ENCODE assay signal across 3 cellular contexts in genomic region chr9:107489144-107489673, GRCh38.
TF ChIP-seq lines count a peak whose summit lies in the region.

No MANE protein-coding gene starts in this region.

TF ChIP-seq in GM23338, 12 proteins besides CTCF, POLR2A, EP300 and RAD21 (continued from another document):
- no peak for TF ChIP-seq NANOG (IDR thresholded peaks at IDR 0.05; ENCODE audit: borderline replicate concordance)
- no peak for TF ChIP-seq ETS1 (IDR thresholded peaks at IDR 0.05)

TF ChIP-seq in H1, 55 proteins besides CTCF, POLR2A, EP300 and RAD21:
- no peak for TF ChIP-seq GABPA (IDR thresholded peaks at IDR 0.05; ENCODE audit: borderline replicate concordance, insufficient read depth, low read length)
- TF ChIP-seq KDM4A (IDR thresholded peaks at IDR 0.05; ENCODE audit: low read depth, low read length, severe bottlenecking), result peak; percentile 16
- TF ChIP-seq HDAC2 (IDR thresholded peaks at IDR 0.05; ENCODE audit: borderline replicate concordance in 1 of 2, low read depth in 2 of 2, low read length in 2 of 2), result 0 out of 4 replicates have a peak, but pooled peaks of 1 of the 2 experiments have one; percentile 4
- TF ChIP-seq, protein P1, sequence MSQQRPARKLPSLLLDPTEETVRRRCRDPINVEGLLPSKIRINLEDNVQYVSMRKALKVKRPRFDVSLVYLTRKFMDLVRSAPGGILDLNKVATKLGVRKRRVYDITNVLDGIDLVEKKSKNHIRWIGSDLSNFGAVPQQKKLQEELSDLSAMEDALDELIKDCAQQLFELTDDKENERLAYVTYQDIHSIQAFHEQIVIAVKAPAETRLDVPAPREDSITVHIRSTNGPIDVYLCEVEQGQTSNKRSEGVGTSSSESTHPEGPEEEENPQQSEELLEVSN (IDR thresholded peaks at IDR 0.05), result peak; percentile 60
- no peak for TF ChIP-seq ZNF274 (IDR thresholded peaks at IDR 0.05; ENCODE audit: borderline replicate concordance, extremely low read depth, low read length)
- peak; percentile 11 for TF ChIP-seq RNF2 (IDR thresholded peaks at IDR 0.05; ENCODE audit: borderline replicate concordance, low read depth, low read length, missing control alignments, poor library complexity, severe bottlenecking)
- TF ChIP-seq BACH1 (IDR thresholded peaks at IDR 0.05; ENCODE audit: low read length), result no peak

TF ChIP-seq in neural cell, 6 proteins besides CTCF, POLR2A, EP300 and RAD21 (continued from another document):
- TF ChIP-seq, protein P2, sequence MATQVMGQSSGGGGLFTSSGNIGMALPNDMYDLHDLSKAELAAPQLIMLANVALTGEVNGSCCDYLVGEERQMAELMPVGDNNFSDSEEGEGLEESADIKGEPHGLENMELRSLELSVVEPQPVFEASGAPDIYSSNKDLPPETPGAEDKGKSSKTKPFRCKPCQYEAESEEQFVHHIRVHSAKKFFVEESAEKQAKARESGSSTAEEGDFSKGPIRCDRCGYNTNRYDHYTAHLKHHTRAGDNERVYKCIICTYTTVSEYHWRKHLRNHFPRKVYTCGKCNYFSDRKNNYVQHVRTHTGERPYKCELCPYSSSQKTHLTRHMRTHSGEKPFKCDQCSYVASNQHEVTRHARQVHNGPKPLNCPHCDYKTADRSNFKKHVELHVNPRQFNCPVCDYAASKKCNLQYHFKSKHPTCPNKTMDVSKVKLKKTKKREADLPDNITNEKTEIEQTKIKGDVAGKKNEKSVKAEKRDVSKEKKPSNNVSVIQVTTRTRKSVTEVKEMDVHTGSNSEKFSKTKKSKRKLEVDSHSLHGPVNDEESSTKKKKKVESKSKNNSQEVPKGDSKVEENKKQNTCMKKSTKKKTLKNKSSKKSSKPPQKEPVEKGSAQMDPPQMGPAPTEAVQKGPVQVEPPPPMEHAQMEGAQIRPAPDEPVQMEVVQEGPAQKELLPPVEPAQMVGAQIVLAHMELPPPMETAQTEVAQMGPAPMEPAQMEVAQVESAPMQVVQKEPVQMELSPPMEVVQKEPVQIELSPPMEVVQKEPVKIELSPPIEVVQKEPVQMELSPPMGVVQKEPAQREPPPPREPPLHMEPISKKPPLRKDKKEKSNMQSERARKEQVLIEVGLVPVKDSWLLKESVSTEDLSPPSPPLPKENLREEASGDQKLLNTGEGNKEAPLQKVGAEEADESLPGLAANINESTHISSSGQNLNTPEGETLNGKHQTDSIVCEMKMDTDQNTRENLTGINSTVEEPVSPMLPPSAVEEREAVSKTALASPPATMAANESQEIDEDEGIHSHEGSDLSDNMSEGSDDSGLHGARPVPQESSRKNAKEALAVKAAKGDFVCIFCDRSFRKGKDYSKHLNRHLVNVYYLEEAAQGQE (IDR thresholded peaks at IDR 0.05; ENCODE audit: borderline replicate concordance), result no peak
- TF ChIP-seq EZH2 (IDR thresholded peaks at IDR 0.05; ENCODE audit: borderline replicate concordance, insufficient read depth, low read length, poor library complexity, severe bottlenecking), result no peak
- no peak for TF ChIP-seq MXI1 (conservative IDR thresholded peaks at IDR 0.05; ENCODE audit: poor library complexity, severe bottlenecking)
- no peak for TF ChIP-seq POLR2AphosphoS5 (IDR thresholded peaks at IDR 0.05)
